ENCODE assay signal across 9 cellular contexts in genomic region chr9:137138701-137139467, GRCh38. TPM values are rescaled to one million over a fixed set of nuclear protein-coding genes. Genes with fewer than 3 reads are reported as not detected.
DNase-seq lines count a peak whose midpoint lies in the region; ATAC-seq and TF ChIP-seq lines count a peak whose summit lies in the region.
"Had no signal": no experiment of that assay in that cellular context is flagged by ENCODE, and none has a peak within 500 bp of the region (broad histone marks: within the 10 kb centered on the region; RNA-seq: fewer than 3 reads in every experiment).

Gene GRIN1 (plus strand): TSS chr9:137139154. CDS start chr9:137139487, 333 bp downstream.

- peak; percentile 56 for ATAC-seq in activated B cell treated with CpG ODN at 0.5 μM for 24 hours (ENCODE audit: low read depth)
- no peak for ATAC-seq in HG02884 (IDR thresholded peaks at IDR 0.05; ENCODE audit: unreplicated experiment)

- H3K27ac ChIP-seq in cardiac muscle cell = no peak within 1 kb of the TSS

- no peak within 1 kb of the TSS for H3K27ac Mint-ChIP-seq in activated B cell treated with CpG ODN at 0.5 μM for 24 hours

- no peaks in the 10 kb centered on the region for H3K36me3 ChIP-seq in cardiac muscle cell
- H3K36me3 ChIP-seq: SJCRH30 had no signal

- no peaks in the 10 kb centered on the region for H3K9me3 Mint-ChIP-seq in activated B cell treated with CpG ODN at 0.5 μM for 24 hours

- H3K4me3 Mint-ChIP-seq in activated B cell treated with CpG ODN at 0.5 μM for 24 hours = no peak within 1 kb of the TSS

- intact Hi-C loops in activated B cell treated with CpG ODN at 0.5 μM for 24 hours (cut with micrococcal nuclease) = no loop called here

- no peaks in the 10 kb centered on the region for H3K9me3 ChIP-seq in cardiac muscle cell (ENCODE audit: low read depth)
- H3K9me3 ChIP-seq: SJCRH30 had no signal

- peaks cover 56% of the 10 kb centered on the region for H3K27me3 Mint-ChIP-seq in activated B cell treated with CpG ODN at 0.5 μM for 24 hours

- TF ChIP-seq CTCF in activated B cell treated with CpG ODN at 0.5 μM for 24 hours (IDR thresholded peaks at IDR 0.05) = no peak
- TF ChIP-seq CTCF in cardiac muscle cell (IDR thresholded peaks at IDR 0.05; ENCODE audit: low read depth, low read length) = no peak

- POLR2A ChIA-PET in activated B cell treated with CpG ODN at 0.5 μM for 24 hours (lab: Charles Lee) = interaction anchor here (0.6 to 1.5 kb wide), 5 partner anchors 9 to 102 kb away, joined by 3 to 13 read pairs (median 3); no protein-coding TSS in a partner anchor

- CTCF ChIA-PET in activated B cell treated with CpG ODN at 0.5 μM for 24 hours (lab: Charles Lee) = interaction anchor here (1.0 kb wide), 1 partner anchor 92 kb away, joined by 3 read pairs; no protein-coding TSS in a partner anchor

- H3K4me1 ChIP-seq in cardiac muscle cell (ENCODE audit: low read depth) = no peaks in the 10 kb centered on the region

- peaks cover 98% of the 10 kb centered on the region for H3K27me3 ChIP-seq in cardiac muscle cell

- peaks cover 3% of the 10 kb centered on the region for H3K4me1 Mint-ChIP-seq in activated B cell treated with CpG ODN at 0.5 μM for 24 hours

- no peaks in the 10 kb centered on the region for H3K36me3 Mint-ChIP-seq in activated B cell treated with CpG ODN at 0.5 μM for 24 hours (ENCODE audit: low read depth)

- no peak within 1 kb of the TSS for H3K4me3 ChIP-seq in cardiac muscle cell
- H3K4me3 ChIP-seq: SJCRH30 had no signal

- peak; percentile 63 for DNase-seq in NCI-H2227 (lab: John Stamatoyannopoulos, UW; ENCODE audit: unreplicated experiment)
- DNase-seq in NCI-H2227 treated with DMSO at 0.1 percent for 48 hours (lab: John Stamatoyannopoulos, UW) = no peak
- no peak for DNase-seq in activated B cell treated with CpG ODN at 0.5 μM for 24 hours
- DNase-seq in cardiac muscle cell (ENCODE audit: low read depth in 1 of 2, low spot score in 1 of 2) = peak; percentile 46 to 84
- peak; percentile 73 for DNase-seq in putamen (ENCODE audit: low spot score)
- no peak for DNase-seq in DMS79 (lab: John Stamatoyannopoulos, UW)
- no peak for DNase-seq in COR-L47 (lab: John Stamatoyannopoulos, UW)

RNA-seq across cellular contexts. Expression of gene GRIN1, which starts in this region (rescaled TPM):
- total RNA-seq in activated B cell treated with CpG ODN at 0.5 μM for 24 hours (0.22 TPM in 1 of 2 replicates, not detected in the other), cardiac muscle cell (0.03 TPM in 1 of 2 replicates, not detected in the other)
- 0.22 and 0.49 TPM in 2 replicates for polyA plus RNA-seq in cardiac muscle cell

Comparison
In these comparisons a context has a peak if more than half of its experiments do, and no peak if none do; other contexts are left out.
1. DNase-seq: peak in NCI-H2227 (single experiment) and putamen (single experiment); none in NCI-H2227 treated with DMSO at 0.1 percent for 48 hours (single experiment), activated B cell treated with CpG ODN at 0.5 μM for 24 hours (single experiment), DMS79 (single experiment) and COR-L47 (single experiment).
2. Peak in ATAC-seq in activated B cell treated with CpG ODN at 0.5 μM for 24 hours; RNA of the gene not detected or under 1 TPM.
3. Peak in DNase-seq in cardiac muscle cell; RNA of the gene not detected or under 1 TPM.